ENCODE assay signal across 23 cellular contexts in the genomic region with DNA sequence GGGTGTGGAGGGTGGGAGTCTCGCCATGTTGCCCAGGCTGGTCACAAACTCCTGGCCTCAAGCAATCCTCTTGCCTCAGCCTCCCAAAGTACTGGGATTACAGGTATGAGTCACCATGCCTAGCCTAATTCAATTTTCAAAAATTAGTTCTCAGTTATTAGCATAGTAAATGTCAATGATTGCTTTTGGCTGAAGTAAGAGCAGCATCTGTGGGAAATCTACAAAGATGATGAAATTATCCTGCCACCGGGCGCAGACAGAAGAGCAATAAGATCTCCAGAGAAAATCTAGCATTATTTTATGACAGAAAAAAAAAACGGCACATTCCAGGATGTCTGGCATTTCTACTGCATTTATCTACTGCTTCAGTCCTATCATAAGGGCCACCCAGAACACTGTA.
"Had no signal": no experiment of that assay in that cellular context is flagged by ENCODE, and none has a peak within 500 bp of the region (broad histone marks: within the 10 kb centered on the region; RNA-seq: fewer than 3 reads in every experiment).

No MANE protein-coding gene starts in this region.

- ATAC-seq: foreskin keratinocyte; gastroesophageal sphincter; heart left ventricle; left lung; naive thymus-derived CD8-positive, alpha-beta T cell; right cardiac atrium; stimulated activated memory B cell treated with anti-CD40 and anti-IgM and Interleukin-4, amounts not matched to agents 10 μg/mL and 1 μg/mL and 100 μg/mL, for 72 hours; stimulated activated naive CD8-positive, alpha-beta T cell treated with anti-CD3 and anti-CD28 coated beads, Interleukin-15, Interleukin-2, amounts not matched to agents 100 U/mL and 50 U/mL, for 24 hours had no signal

- H3K4me1 ChIP-seq: foreskin keratinocyte, heart left ventricle, left lung, prostate gland, sigmoid colon, spleen, testis, tibial artery had no signal

- H3K79me2 ChIP-seq: hepatocyte had no signal

- H3K9me3 ChIP-seq: gastroesophageal sphincter, heart left ventricle, left lung, prostate gland, sigmoid colon, spleen, testis, tibial artery had no signal

- H3K27ac ChIP-seq: dorsolateral prefrontal cortex, foreskin keratinocyte, gastroesophageal sphincter, heart left ventricle, hepatocyte, left lung, prostate gland, sigmoid colon, skin epidermis, spleen, testis, tibial artery had no signal

- H3K4me2 ChIP-seq: hepatocyte had no signal

- H3K4me3 ChIP-seq: dorsolateral prefrontal cortex, gastroesophageal sphincter, heart left ventricle, hepatocyte, left lung, prostate gland, sigmoid colon, skin epidermis, spleen, testis, tibial artery had no signal

- H2AFZ ChIP-seq: hepatocyte had no signal

- H3K27me3 ChIP-seq: gastroesophageal sphincter, hepatocyte, left lung, sigmoid colon, testis had no signal

- H3K36me3 ChIP-seq: gastroesophageal sphincter, heart left ventricle, left lung, prostate gland, sigmoid colon, spleen, tibial artery had no signal

- DNase-seq: dorsolateral prefrontal cortex; effector CD4-positive, alpha-beta T cell; foreskin keratinocyte; heart left ventricle; kidney; left lung; mesenchymal stem cell; naive thymus-derived CD8-positive, alpha-beta T cell; nephron progenitor cell; nucleus accumbens; right cardiac atrium; sigmoid colon; spleen; stimulated activated CD4-positive, alpha-beta T cell treated with anti-CD3 and anti-CD28 coated beads, Interleukin-4, amount 100 ng/mL, for 4 hours; stimulated activated naive CD8-positive, alpha-beta T cell treated with anti-CD3 and anti-CD28 coated beads, Interleukin-15, Interleukin-2, amounts not matched to agents 100 U/mL and 50 U/mL, for 24 hours; substantia nigra; testis; tibial artery had no signal
